ENCODE assay signal across 23 cellular contexts in the genomic region with DNA sequence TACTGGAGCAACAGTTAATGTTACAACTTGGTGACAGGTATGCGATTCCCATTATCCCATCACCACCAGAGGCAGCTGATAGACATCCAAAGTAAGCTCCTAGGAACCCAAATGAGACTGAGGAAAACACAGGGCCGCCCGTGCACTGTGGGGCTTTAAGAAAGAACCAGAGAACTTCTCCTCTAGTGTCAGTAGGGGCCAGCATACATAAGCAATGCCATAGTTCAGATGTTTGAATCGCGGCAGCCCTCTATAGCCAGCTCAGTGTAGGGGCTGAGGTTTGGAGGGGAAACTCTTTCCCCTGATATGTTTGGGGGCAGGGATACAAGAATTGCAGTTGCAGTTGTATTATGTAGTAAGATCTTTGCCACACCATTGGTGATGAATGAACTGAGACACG.
A peak's percentile ranks its signal among the peaks of the same experiment; 100 is the strongest.
DNase-seq lines count a peak whose midpoint lies in the region; ATAC-seq and TF ChIP-seq lines count a peak whose summit lies in the region.
"Had no signal": no experiment of that assay in that cellular context is flagged by ENCODE, and none has a peak within 500 bp of the region (broad histone marks: within the 10 kb centered on the region; RNA-seq: fewer than 3 reads in every experiment).

No MANE protein-coding gene starts in this region.

- intact Hi-C loops in left lung (cut with DNase I) = no loop called here

- H3K36me3 ChIP-seq in mesendoderm (ENCODE audit: control insufficient read depth, insufficient read depth, low read length) = no peaks in the 10 kb centered on the region
- H3K36me3 ChIP-seq in left lung = no peaks in the 10 kb centered on the region
- H3K36me3 ChIP-seq: SJCRH30 had no signal

- TF ChIP-seq CTCF in WTC11 (IDR thresholded peaks at IDR 0.05) = no peak
- TF ChIP-seq CTCF in left lung (IDR thresholded peaks at IDR 0.05) = no peak

- CTCF ChIA-PET in WTC11 (lab: Charles Lee) = no interaction called here
- CTCF ChIA-PET in activated CD4-positive, alpha-beta memory T cell treated with anti-CD3 and anti-CD28 coated beads, Interleukin-2, amount 10 ng/mL, durations not matched to agents 7 days and 5 days (lab: Charles Lee) = no interaction called here

- H3K9me3 ChIP-seq in left lung = peaks cover 0 to 2% of the 10 kb centered on the region in 2 donors
- H3K9me3 ChIP-seq: SJCRH30 had no signal

- H2BK5ac ChIP-seq in mesendoderm (ENCODE audit: low read length) = no peak overlapping the region

- no peak overlapping the region for H3K56ac ChIP-seq in mesendoderm (ENCODE audit: low read length)

- no peak overlapping the region for H3K4me3 ChIP-seq in mesendoderm (ENCODE audit: low read length)
- no peak overlapping the region for H3K4me3 ChIP-seq in left lung
- H3K4me3 ChIP-seq: GM23248, SJCRH30 had no signal

- no peaks in the 10 kb centered on the region; the same call in 1 of the 2 replicates for H3K27me3 Mint-ChIP-seq in WTC11 (ENCODE audit: low read depth)
- H3K27me3 Mint-ChIP-seq in activated CD4-positive, alpha-beta memory T cell treated with anti-CD3 and anti-CD28 coated beads, Interleukin-2, amount 10 ng/mL, durations not matched to agents 7 days and 5 days = no peaks in the 10 kb centered on the region

- H3K4me1 Mint-ChIP-seq in WTC11 = peaks cover 20% of the 10 kb centered on the region
- no peaks in the 10 kb centered on the region for H3K4me1 Mint-ChIP-seq in activated CD4-positive, alpha-beta memory T cell treated with anti-CD3 and anti-CD28 coated beads, Interleukin-2, amount 10 ng/mL, durations not matched to agents 7 days and 5 days

- POLR2A ChIA-PET in WTC11 (lab: Charles Lee) = interaction anchor here (0.7 kb wide), 1 partner anchor 564 kb away, joined by 3 read pairs; no protein-coding TSS in a partner anchor
- POLR2A ChIA-PET in activated CD4-positive, alpha-beta memory T cell treated with anti-CD3 and anti-CD28 coated beads, Interleukin-2, amount 10 ng/mL, durations not matched to agents 7 days and 5 days (lab: Charles Lee) = no interaction called here

- H3K27ac Mint-ChIP-seq in WTC11 = no peak overlapping the region
- no peak overlapping the region for H3K27ac Mint-ChIP-seq in activated CD4-positive, alpha-beta memory T cell treated with anti-CD3 and anti-CD28 coated beads, Interleukin-2, amount 10 ng/mL, durations not matched to agents 7 days and 5 days
- H3K27ac Mint-ChIP-seq: CD8-positive, alpha-beta T cell had no signal

- no peaks in the 10 kb centered on the region for H3K4me1 ChIP-seq in mesendoderm (ENCODE audit: control insufficient read depth, low read depth, low read length)
- H3K4me1 ChIP-seq in left lung = no peaks in the 10 kb centered on the region
- H3K4me1 ChIP-seq: SJCRH30 had no signal

- no peak overlapping the region for H2BK120ac ChIP-seq in mesendoderm (ENCODE audit: low read depth, low read length)

- ATAC-seq in WTC11 (peak; percentile 91), left lung (no peak)
- ATAC-seq: CD8-positive, alpha-beta T cell had no signal

- no peaks in the 10 kb centered on the region for H3K27me3 ChIP-seq in mesendoderm (ENCODE audit: insufficient read depth, low read length, poor library complexity)
- H3K27me3 ChIP-seq in left lung = no peaks in the 10 kb centered on the region
- H3K27me3 ChIP-seq: SJCRH30 had no signal

- H3K4me3 Mint-ChIP-seq in WTC11 = no peak overlapping the region
- H3K4me3 Mint-ChIP-seq in activated CD4-positive, alpha-beta memory T cell treated with anti-CD3 and anti-CD28 coated beads, Interleukin-2, amount 10 ng/mL, durations not matched to agents 7 days and 5 days = no peak overlapping the region
- H3K4me3 Mint-ChIP-seq: CD8-positive, alpha-beta T cell had no signal

- DNase-seq in ELF-1 (ENCODE audit: low read depth, low spot score) (peak; percentile 10), NCI-H146 (lab: John Stamatoyannopoulos, UW) (peak; percentile 59), WTC11 (ENCODE audit: low spot score) (no peak), mesendoderm (peak; percentile 49), left lung (no peak), NCI-H524 (lab: John Stamatoyannopoulos, UW) (no peak)
- no peak for DNase-seq in activated CD4-positive, alpha-beta memory T cell treated with anti-CD3 and anti-CD28 coated beads, Interleukin-2, amount 10 ng/mL, durations not matched to agents 7 days and 5 days
- DNase-seq: 8988T; AML-193; C1 segment of cervical spinal cord; CD8-positive, alpha-beta T cell; DND-41; GM23248; Kasumi-1; MM.1S; NCI-H1048; NCI-H1436; NCI-H2029; NCI-H2227 treated with DMSO at 0.1 percent for 48 hours; NCI-H510A; NCI-H748 treated with DMSO at 0.1 percent for 48 hours; NK-92 treated with Interleukin-12 subunit alpha and Interleukin-12 subunit beta, amount 100 ng/mL, for 24 hours; SJCRH30 had no signal

- H3K4me2 ChIP-seq in mesendoderm (ENCODE audit: low read length) = no peak overlapping the region

- no peak overlapping the region for H4K5ac ChIP-seq in mesendoderm (ENCODE audit: low read length)

- H2AK5ac ChIP-seq in mesendoderm (ENCODE audit: low read length) = no peak overlapping the region

- no peaks in the 10 kb centered on the region for H3K79me2 ChIP-seq in mesendoderm (ENCODE audit: control insufficient read depth, insufficient read depth, low read length)

- no peak overlapping the region for H2BK15ac ChIP-seq in mesendoderm (replicated peaks; ENCODE audit: low read depth)

- no CpG with 5 or more reads among the region's 6 CpGs for WGBS in mesendoderm (ENCODE audit: extremely low coverage, insufficient coverage, low lambda C conversion rate)

- peaks cover 18% of the 10 kb centered on the region for H3K36me3 Mint-ChIP-seq in WTC11
- no peaks in the 10 kb centered on the region for H3K36me3 Mint-ChIP-seq in activated CD4-positive, alpha-beta memory T cell treated with anti-CD3 and anti-CD28 coated beads, Interleukin-2, amount 10 ng/mL, durations not matched to agents 7 days and 5 days (ENCODE audit: low read depth)
- H3K36me3 Mint-ChIP-seq: CD8-positive, alpha-beta T cell had no signal

- H3K18ac ChIP-seq in mesendoderm (ENCODE audit: low read length) = no peak overlapping the region

- H4K8ac ChIP-seq in mesendoderm (ENCODE audit: low read depth, low read length) = no peak overlapping the region

- no peak overlapping the region for H3K27ac ChIP-seq in mesendoderm (ENCODE audit: low read depth, low read length)
- no peak overlapping the region for H3K27ac ChIP-seq in left lung
- H3K27ac ChIP-seq: GM23248, SJCRH30 had no signal

- no peaks in the 10 kb centered on the region for H3K79me1 ChIP-seq in mesendoderm (ENCODE audit: low read length)

- H3K23ac ChIP-seq in mesendoderm (ENCODE audit: low read length) = no peak overlapping the region

- peaks cover 38% of the 10 kb centered on the region for H3K9me3 Mint-ChIP-seq in WTC11
- H3K9me3 Mint-ChIP-seq in activated CD4-positive, alpha-beta memory T cell treated with anti-CD3 and anti-CD28 coated beads, Interleukin-2, amount 10 ng/mL, durations not matched to agents 7 days and 5 days = peaks cover 16% of the 10 kb centered on the region

- H3K9ac ChIP-seq in mesendoderm (ENCODE audit: low read length) = no peak overlapping the region
- H3K9ac ChIP-seq: GM23248 had no signal

- H3K4ac ChIP-seq in mesendoderm (ENCODE audit: low read depth, low read length) = no peak overlapping the region

TF ChIP-seq in WTC11, 78 proteins besides CTCF, POLR2A, EP300 and RAD21 (continues in another document):
- TF ChIP-seq STAT6 (CRISPR knock-in tag; conservative IDR thresholded peaks at IDR 0.05; ENCODE audit: low read depth) (no peak), HMGXB4 (CRISPR knock-in tag; IDR thresholded peaks at IDR 0.05) (no peak), PRRX2 (CRISPR knock-in tag; IDR thresholded peaks at IDR 0.05) (no peak), ZNF219 (CRISPR knock-in tag; IDR thresholded peaks at IDR 0.05; ENCODE audit: borderline replicate concordance) (no peak)

Comparison
In these comparisons a context has a peak if more than half of its experiments do, and no peak if none do; other contexts are left out.
1. DNase-seq: peak in ELF-1 (single experiment), NCI-H146 (single experiment) and mesendoderm (single experiment); none in WTC11 (single experiment), left lung (0 of 2), NCI-H524 (0 of 2) and activated CD4-positive, alpha-beta memory T cell treated with anti-CD3 and anti-CD28 coated beads, Interleukin-2, amount 10 ng/mL, durations not matched to agents 7 days and 5 days (single experiment).